ENCODE assay signal across 8 cellular contexts in genomic region chr20:34516038-34516873, GRCh38. TPM values are rescaled to one million over a fixed set of nuclear protein-coding genes. Genes with fewer than 3 reads are reported as not detected.
DNase-seq lines count a peak whose midpoint lies in the region; ATAC-seq and TF ChIP-seq lines count a peak whose summit lies in the region.

TSS of gene DYNLRB1 (plus strand) at chr20:34516422. CDS start at chr20:34516459, 37 bp downstream.

- H3K9me3 ChIP-seq in MG63, result no peaks in the 10 kb centered on the region

- H3K4me3 ChIP-seq in H7 (ENCODE audit: insufficient read depth, low read depth, low read length) (peak within 1 kb of the TSS; percentile 82), MG63 (peak within 1 kb of the TSS; percentile 90), fibroblast of pulmonary artery (replicated peaks; ENCODE audit: low read depth, low read length) (peak within 1 kb of the TSS; percentile 91)

- H3K27me3 Mint-ChIP-seq in natural killer cell treated with Interleukin-12 subunit alpha and Interleukin-12 subunit beta and Interleukin-15 and Interleukin-18, amount 100 ng/mL, for 72 hours, result no peaks in the 10 kb centered on the region

- H3K9me3 Mint-ChIP-seq in natural killer cell treated with Interleukin-12 subunit alpha and Interleukin-12 subunit beta and Interleukin-15 and Interleukin-18, amount 100 ng/mL, for 72 hours, result no peaks in the 10 kb centered on the region

- TF ChIP-seq CTCF in fibroblast of pulmonary artery (IDR thresholded peaks at IDR 0.05; ENCODE audit: low read length, missing control alignments), result no peak

- DNase-seq in ELF-1 (ENCODE audit: low read depth, low spot score), result peak; percentile 96
- peak; percentile 95 for DNase-seq in H7
- peak; percentile 98 for DNase-seq in MG63
- peak; percentile 95 for DNase-seq in SHP77 (lab: John Stamatoyannopoulos, UW)
- peak; percentile 87 for DNase-seq in activated effector memory CD4-positive, alpha-beta T cell treated with Interleukin-2 at 50 U/mL for 16 hours
- DNase-seq in fibroblast of pulmonary artery (ENCODE audit: low read depth), result peak; percentile 97
- peak; percentile 96 for DNase-seq in natural killer cell treated with Interleukin-12 subunit alpha and Interleukin-12 subunit beta and Interleukin-15 and Interleukin-18, amount 100 ng/mL, for 72 hours (ENCODE audit: low spot score)
- DNase-seq in stimulated activated naive CD4-positive, alpha-beta T cell treated with Interleukin-2 at 50 U/mL for 16 hours (lab: John Stamatoyannopoulos, UW), result peak; percentile 93

- H3K4me3 Mint-ChIP-seq in natural killer cell treated with Interleukin-12 subunit alpha and Interleukin-12 subunit beta and Interleukin-15 and Interleukin-18, amount 100 ng/mL, for 72 hours, result peak within 1 kb of the TSS; percentile 93

- peak within 1 kb of the TSS; percentile 96 to 99 for H3K27ac Mint-ChIP-seq in natural killer cell treated with Interleukin-12 subunit alpha and Interleukin-12 subunit beta and Interleukin-15 and Interleukin-18, amount 100 ng/mL, for 72 hours

- no peaks in the 10 kb centered on the region for H3K27me3 ChIP-seq in H7 (ENCODE audit: control insufficient read depth, insufficient read depth, low read length)
- H3K27me3 ChIP-seq in MG63, result no peaks in the 10 kb centered on the region

- H3K36me3 Mint-ChIP-seq in natural killer cell treated with Interleukin-12 subunit alpha and Interleukin-12 subunit beta and Interleukin-15 and Interleukin-18, amount 100 ng/mL, for 72 hours, result no peaks in the 10 kb centered on the region

- peak; percentile 96 for ATAC-seq in natural killer cell treated with Interleukin-12 subunit alpha and Interleukin-12 subunit beta and Interleukin-15 and Interleukin-18, amount 100 ng/mL, for 72 hours

- no peaks in the 10 kb centered on the region; the same call in 1 of the 2 replicates for H3K36me3 ChIP-seq in H7 (replicated peaks; ENCODE audit: control insufficient read depth, insufficient read depth, low read length)
- H3K36me3 ChIP-seq in MG63, result peaks cover 26% of the 10 kb centered on the region

- peaks cover 38 to 43% of the 10 kb centered on the region in 2 donors for H3K4me1 Mint-ChIP-seq in natural killer cell treated with Interleukin-12 subunit alpha and Interleukin-12 subunit beta and Interleukin-15 and Interleukin-18, amount 100 ng/mL, for 72 hours (ENCODE audit: low read depth in 2 of 2)

RNA-seq across cellular contexts. Expression of gene DYNLRB1, which starts in this region (rescaled TPM):
- 168 and 193 TPM in 2 replicates for total RNA-seq in H7 (2014; rRNA removed; shearing (Covaris generic))
- 96.3 and 137 TPM in 2 replicates for total RNA-seq in MG63 (2014; rRNA removed; shearing (Covaris generic); ENCODE audit: low replicate concordance)
- 100 to 1,000 TPM in 1 of 2 donors, 10 to 100 TPM in 1; 71.4 to 120 TPM for total RNA-seq in natural killer cell treated with Interleukin-12 subunit alpha and Interleukin-12 subunit beta and Interleukin-15 and Interleukin-18, amount 100 ng/mL, for 72 hours

Comparison
In these comparisons a context has a peak if more than half of its experiments do, and no peak if none do; other contexts are left out.
1. Peak in every context shown above with its lines: DNase-seq, ATAC-seq and H3K4me3 ChIP-seq.